ENCODE assay signal across 1 cellular context in genomic region chr17:21324741-21325140, GRCh38. TPM values are rescaled to one million over a fixed set of nuclear protein-coding genes. Genes with fewer than 3 reads are reported as not detected.
"Had no signal": no experiment of that assay in that cellular context is flagged by ENCODE, and none has a peak within 500 bp of the region (broad histone marks: within the 10 kb centered on the region; RNA-seq: fewer than 3 reads in every experiment).

No MANE protein-coding gene starts in this region.

RNA-seq across cellular contexts. Expression of gene KCNJ12, which starts 51.4 kb away (rescaled TPM):
- total RNA-seq: HT-29 had no signal
